ENCODE assay signal across 1 cellular context in the genomic region with DNA sequence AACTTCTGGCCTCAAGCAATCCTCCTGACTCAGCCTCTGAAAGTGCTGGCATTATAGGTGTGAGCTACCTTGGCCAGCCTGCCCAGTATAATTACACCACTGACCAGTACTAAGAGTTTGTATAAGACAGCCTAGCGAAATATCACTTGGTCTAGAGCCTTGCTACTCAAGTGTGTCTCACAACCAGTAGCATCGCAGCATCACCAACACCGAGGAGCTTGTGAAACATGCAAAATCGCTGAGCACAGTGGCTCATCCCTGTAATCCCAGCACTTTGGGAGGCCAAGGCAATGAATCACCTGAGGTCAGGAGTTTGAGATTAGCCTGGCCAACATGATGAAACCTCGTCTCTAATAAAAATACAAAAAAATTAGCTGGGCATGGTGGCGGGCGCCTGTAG.
TF ChIP-seq lines count a peak whose summit lies in the region.

No MANE protein-coding gene starts in this region.

TF ChIP-seq in SK-N-SH treated with all-trans-retinoic acid at 6 μM for 48 hours, 23 proteins besides CTCF, POLR2A, EP300 and RAD21 (continued from another document):
- TF ChIP-seq, protein P1, sequence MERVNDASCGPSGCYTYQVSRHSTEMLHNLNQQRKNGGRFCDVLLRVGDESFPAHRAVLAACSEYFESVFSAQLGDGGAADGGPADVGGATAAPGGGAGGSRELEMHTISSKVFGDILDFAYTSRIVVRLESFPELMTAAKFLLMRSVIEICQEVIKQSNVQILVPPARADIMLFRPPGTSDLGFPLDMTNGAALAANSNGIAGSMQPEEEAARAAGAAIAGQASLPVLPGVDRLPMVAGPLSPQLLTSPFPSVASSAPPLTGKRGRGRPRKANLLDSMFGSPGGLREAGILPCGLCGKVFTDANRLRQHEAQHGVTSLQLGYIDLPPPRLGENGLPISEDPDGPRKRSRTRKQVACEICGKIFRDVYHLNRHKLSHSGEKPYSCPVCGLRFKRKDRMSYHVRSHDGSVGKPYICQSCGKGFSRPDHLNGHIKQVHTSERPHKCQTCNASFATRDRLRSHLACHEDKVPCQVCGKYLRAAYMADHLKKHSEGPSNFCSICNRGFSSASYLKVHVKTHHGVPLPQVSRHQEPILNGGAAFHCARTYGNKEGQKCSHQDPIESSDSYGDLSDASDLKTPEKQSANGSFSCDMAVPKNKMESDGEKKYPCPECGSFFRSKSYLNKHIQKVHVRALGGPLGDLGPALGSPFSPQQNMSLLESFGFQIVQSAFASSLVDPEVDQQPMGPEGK (CRISPR knock-in tag; IDR thresholded peaks at IDR 0.05; ENCODE audit: borderline replicate concordance), result no peak
- TF ChIP-seq ZNF8 (CRISPR knock-in tag; IDR thresholded peaks at IDR 0.05), result no peak
- no peak for TF ChIP-seq BACH2 (CRISPR knock-in tag; IDR thresholded peaks at IDR 0.05; ENCODE audit: borderline replicate concordance)
- TF ChIP-seq ISL1 (CRISPR knock-in tag; IDR thresholded peaks at IDR 0.05), result no peak
- no peak for TF ChIP-seq ZNF565 (CRISPR knock-in tag; conservative IDR thresholded peaks at IDR 0.05; ENCODE audit: low read depth)
